In the genomic region with DNA sequence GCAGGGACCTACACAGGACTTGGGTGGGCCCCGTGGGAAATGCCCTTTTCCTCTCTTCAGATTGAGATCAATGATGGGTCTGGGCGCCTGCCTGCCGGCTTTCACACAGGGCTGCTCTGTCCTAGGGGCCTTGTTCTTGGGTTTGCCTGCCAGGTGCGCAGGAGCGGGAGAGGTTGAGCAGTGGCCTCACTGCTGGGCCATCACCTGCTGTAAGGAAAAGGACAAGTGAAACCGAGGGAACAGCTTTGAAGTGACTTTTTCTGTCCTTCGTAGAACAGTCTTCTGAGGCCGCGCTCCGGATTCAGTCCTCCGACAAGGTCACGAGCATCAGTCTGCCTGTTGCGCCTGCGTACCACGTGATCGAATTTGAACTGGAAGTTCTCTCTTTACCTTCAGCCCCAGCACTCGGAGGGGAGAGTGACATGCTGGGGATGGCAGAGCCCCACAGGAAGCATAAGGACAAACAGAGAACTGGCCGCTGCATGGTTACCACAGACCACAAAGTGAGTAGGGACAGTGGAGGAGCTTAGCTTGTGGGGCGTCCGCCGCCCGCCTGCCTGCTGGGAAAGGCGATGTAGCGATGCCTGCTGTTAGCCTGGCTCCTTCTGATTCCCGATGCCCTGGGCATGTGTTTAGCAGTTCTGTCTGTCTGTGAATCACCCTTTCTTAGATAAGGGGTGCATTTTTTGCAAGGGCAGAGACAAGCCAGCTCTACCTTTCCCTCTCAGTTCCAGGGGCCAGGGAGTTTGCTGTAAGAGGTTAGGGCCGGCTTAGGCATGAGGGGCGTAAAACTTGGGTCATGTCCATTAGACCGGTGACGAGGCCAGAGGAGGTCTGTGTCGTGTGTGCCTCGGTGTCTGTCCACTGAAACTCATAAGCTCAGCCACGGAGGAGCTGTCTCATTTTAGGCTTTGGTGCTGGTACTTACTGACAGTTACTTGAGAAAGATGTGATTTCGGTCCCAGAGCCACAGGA, we compare ENCODE assay signal across 12 cellular contexts. TPM values are rescaled to one million over a fixed set of nuclear protein-coding genes. Genes with fewer than 3 reads are reported as not detected.
DNase-seq lines count a peak whose midpoint lies in the region; ATAC-seq and TF ChIP-seq lines count a peak whose summit lies in the region.
"Had no signal": no experiment of that assay in that cellular context is flagged by ENCODE, and none has a peak within 500 bp of the region (broad histone marks: within the 10 kb centered on the region; RNA-seq: fewer than 3 reads in every experiment).

No MANE protein-coding gene starts in this region.

- peaks cover 62% of the 10 kb centered on the region for H3K4me1 ChIP-seq in BLaER1
- H3K4me1 ChIP-seq: parathyroid adenoma had no signal

- TF ChIP-seq CTCF in coronary artery (IDR thresholded peaks at IDR 0.05) = no peak

- H3K9ac ChIP-seq in BLaER1 = 0 out of 2 replicates have a peak overlapping the region, but pooled peaks have one; percentile 2
- H3K9ac ChIP-seq: parathyroid adenoma had no signal

- H3K4me3 Mint-ChIP-seq in natural killer cell treated with Interleukin-12 subunit alpha and Interleukin-12 subunit beta and Interleukin-15 and Interleukin-18, amount 100 ng/mL, for 72 hours = peak overlapping the region; percentile 88

- H3K36me3 Mint-ChIP-seq in natural killer cell treated with Interleukin-12 subunit alpha and Interleukin-12 subunit beta and Interleukin-15 and Interleukin-18, amount 100 ng/mL, for 72 hours = peaks cover 38% of the 10 kb centered on the region

- H3K36me3 ChIP-seq in BLaER1 = peaks cover 90% of the 10 kb centered on the region

- peak overlapping the region; percentile 94 to 95 for H3K27ac Mint-ChIP-seq in natural killer cell treated with Interleukin-12 subunit alpha and Interleukin-12 subunit beta and Interleukin-15 and Interleukin-18, amount 100 ng/mL, for 72 hours

- H3K27me3 Mint-ChIP-seq in natural killer cell treated with Interleukin-12 subunit alpha and Interleukin-12 subunit beta and Interleukin-15 and Interleukin-18, amount 100 ng/mL, for 72 hours = no peaks in the 10 kb centered on the region

- DNase-seq in KBM-7 (peak; percentile 67), coronary artery (ENCODE audit: low spot score) (peak; percentile 55), NCI-H226 (no peak)
- DNase-seq in natural killer cell treated with Interleukin-12 subunit alpha and Interleukin-12 subunit beta and Interleukin-15 and Interleukin-18, amount 100 ng/mL, for 72 hours (ENCODE audit: low spot score) = peak; percentile 78
- DNase-seq: NCI-H1930, PC-9 had no signal

- H3K4me3 ChIP-seq in BLaER1 = no peak overlapping the region
- no peak overlapping the region for H3K4me3 ChIP-seq in coronary artery
- H3K4me3 ChIP-seq: GM12878, PC-9 had no signal

- peak; percentile 56 to 74 for ATAC-seq in natural killer cell treated with Interleukin-12 subunit alpha and Interleukin-12 subunit beta and Interleukin-15 and Interleukin-18, amount 100 ng/mL, for 72 hours
- ATAC-seq in GM21528 (IDR thresholded peaks at IDR 0.05; ENCODE audit: low FRiP score, unreplicated experiment) = no peak
- ATAC-seq in GM21515 (IDR thresholded peaks at IDR 0.05; ENCODE audit: unreplicated experiment) = no peak
- ATAC-seq in HG03175 (IDR thresholded peaks at IDR 0.05; ENCODE audit: unreplicated experiment) = no peak
- ATAC-seq: GM12878 had no signal

- in situ Hi-C loops in KBM-7 (cut with MboI; ENCODE audit: low pct_unique_long_range_greater_than_20kb, low sequenced_read_pairs) = no loop called here

- peaks cover 55% of the 10 kb centered on the region for H4K20me1 ChIP-seq in BLaER1

- H3K4me2 ChIP-seq in BLaER1 = peak overlapping the region; percentile 74
- H3K4me2 ChIP-seq: PC-9 had no signal

- H3K9me3 ChIP-seq in BLaER1 = no peaks in the 10 kb centered on the region

- no peaks in the 10 kb centered on the region for H3K27me3 ChIP-seq in BLaER1

- peaks cover 73 to 77% of the 10 kb centered on the region in 2 donors for H3K4me1 Mint-ChIP-seq in natural killer cell treated with Interleukin-12 subunit alpha and Interleukin-12 subunit beta and Interleukin-15 and Interleukin-18, amount 100 ng/mL, for 72 hours (ENCODE audit: low read depth in 2 of 2)

- no peak overlapping the region for H3K27ac ChIP-seq in BLaER1
- peak overlapping the region in 1 of 2 donors; percentile 47 for H3K27ac ChIP-seq in coronary artery
- H3K27ac ChIP-seq: parathyroid adenoma, PC-9 had no signal

- H3K9me3 Mint-ChIP-seq in natural killer cell treated with Interleukin-12 subunit alpha and Interleukin-12 subunit beta and Interleukin-15 and Interleukin-18, amount 100 ng/mL, for 72 hours = no peaks in the 10 kb centered on the region

RNA-seq across cellular contexts. Expression of gene PWP2, which starts 19.5 kb away (rescaled TPM):
- 10 to 100 TPM; 31.4 to 69.6 TPM for total RNA-seq in natural killer cell treated with Interleukin-12 subunit alpha and Interleukin-12 subunit beta and Interleukin-15 and Interleukin-18, amount 100 ng/mL, for 72 hours

RNA-seq across cellular contexts. Expression of gene GATD3, which starts 45.8 kb away (rescaled TPM):
- 10 to 100 TPM; 15.9 to 40.4 TPM for total RNA-seq in natural killer cell treated with Interleukin-12 subunit alpha and Interleukin-12 subunit beta and Interleukin-15 and Interleukin-18, amount 100 ng/mL, for 72 hours

Comparison
In these comparisons a context has a peak if more than half of its experiments do, and no peak if none do; other contexts are left out.
1. ATAC-seq: peak in natural killer cell treated with Interleukin-12 subunit alpha and Interleukin-12 subunit beta and Interleukin-15 and Interleukin-18, amount 100 ng/mL, for 72 hours (2 of 2); none in GM21528 (single experiment), GM21515 (single experiment) and HG03175 (single experiment).